Comparison of ENCODE assay signal across 11 cellular contexts in the genomic region with DNA sequence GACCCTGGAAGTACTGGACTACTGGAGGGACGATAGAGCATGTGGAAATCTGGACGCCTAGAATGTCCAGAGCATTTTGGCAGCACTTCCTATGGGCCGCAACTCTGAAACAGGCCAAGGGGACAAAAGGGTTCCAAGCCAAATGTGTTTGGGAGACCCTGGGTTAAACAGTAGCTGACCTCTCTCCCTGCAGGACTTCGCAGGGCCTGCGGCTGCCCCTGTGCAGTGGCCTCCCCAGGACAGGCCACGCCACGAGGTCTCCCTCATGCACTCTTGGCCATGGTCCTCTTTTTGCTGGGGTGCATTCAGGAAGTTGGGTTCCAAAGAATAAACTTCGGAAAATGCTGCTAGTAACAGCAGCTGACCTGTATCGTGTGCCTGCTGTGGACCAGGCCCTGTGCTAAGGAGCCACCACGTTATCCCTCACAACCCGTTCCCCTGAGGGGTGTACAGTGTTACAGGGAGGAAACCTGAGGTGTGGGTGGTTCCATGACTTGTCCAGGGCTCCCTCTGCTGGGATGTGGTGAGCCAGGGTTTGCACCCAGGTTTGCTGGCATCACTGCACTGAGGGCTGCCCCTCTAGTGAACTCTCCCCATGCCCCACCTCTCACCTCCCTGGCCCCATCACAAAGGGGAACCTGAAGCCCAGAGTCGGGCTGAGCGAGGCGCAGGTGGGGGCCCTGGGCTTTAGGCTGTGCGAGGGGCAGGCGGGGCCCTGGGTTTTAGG.
A peak's percentile ranks its signal among the peaks of the same experiment; 100 is the strongest.
DNase-seq lines count a peak whose midpoint lies in the region; ATAC-seq and TF ChIP-seq lines count a peak whose summit lies in the region.
"Had no signal": no experiment of that assay in that cellular context is flagged by ENCODE, and none has a peak within 500 bp of the region (broad histone marks: within the 10 kb centered on the region; RNA-seq: fewer than 3 reads in every experiment).

No MANE protein-coding gene starts in this region.

- POLR2A ChIA-PET in activated CD4-positive, alpha-beta memory T cell treated with anti-CD3 and anti-CD28 coated beads, Interleukin-2, amount 10 ng/mL, durations not matched to agents 7 days and 5 days (lab: Charles Lee): no interaction called here
- POLR2A ChIA-PET in activated CD4-positive, alpha-beta memory T cell treated with anti-CD3 and anti-CD28 coated beads for 36 hours (lab: Charles Lee): no interaction called here
- POLR2A ChIA-PET in RWPE1 (lab: Yijun Ruan, JAX; ENCODE audit: low non-redundant PET): no interaction called here

- no peaks in the 10 kb centered on the region for H3K4me1 Mint-ChIP-seq in activated CD4-positive, alpha-beta memory T cell treated with anti-CD3 and anti-CD28 coated beads, Interleukin-2, amount 10 ng/mL, durations not matched to agents 7 days and 5 days
- no peaks in the 10 kb centered on the region for H3K4me1 Mint-ChIP-seq in activated CD4-positive, alpha-beta memory T cell treated with anti-CD3 and anti-CD28 coated beads for 36 hours (ENCODE audit: low read depth)
- no peaks in the 10 kb centered on the region for H3K4me1 Mint-ChIP-seq in stimulated activated effector memory CD8-positive, alpha-beta T cell treated with anti-CD3 and anti-CD28 coated beads, Interleukin-12 subunit alpha, Interleukin-12 subunit beta, amount 100 ng/mL, for 72 hours

- peak; percentile 6 for DNase-seq in activated CD4-positive, alpha-beta memory T cell treated with anti-CD3 and anti-CD28 coated beads, Interleukin-2, amount 10 ng/mL, durations not matched to agents 7 days and 5 days
- DNase-seq in activated CD4-positive, alpha-beta memory T cell treated with anti-CD3 and anti-CD28 coated beads for 36 hours: no peak
- peak; percentile 40 for DNase-seq in RWPE1 (ENCODE audit: low spot score)
- DNase-seq in fibroblast of villous mesenchyme (ENCODE audit: low read depth): no peak
- peak in 1 of 2 donors; percentile 38 for DNase-seq in stimulated activated effector memory CD8-positive, alpha-beta T cell treated with anti-CD3 and anti-CD28 coated beads, Interleukin-12 subunit alpha, Interleukin-12 subunit beta, amount 100 ng/mL, for 72 hours (ENCODE audit: low spot score in 2 of 2)
- no peak for DNase-seq in NCI-H1048 (lab: John Stamatoyannopoulos, UW)
- DNase-seq in activated naive CD4-positive, alpha-beta T cell treated with Interleukin-2 at 50 U/mL for 16 hours: no peak
- DNase-seq in COR-L47 (lab: John Stamatoyannopoulos, UW): no peak
- DNase-seq: gastrocnemius medialis, occipital lobe had no signal

- H3K4me3 Mint-ChIP-seq in activated CD4-positive, alpha-beta memory T cell treated with anti-CD3 and anti-CD28 coated beads, Interleukin-2, amount 10 ng/mL, durations not matched to agents 7 days and 5 days: no peak overlapping the region
- no peak overlapping the region for H3K4me3 Mint-ChIP-seq in activated CD4-positive, alpha-beta memory T cell treated with anti-CD3 and anti-CD28 coated beads for 36 hours
- no peak overlapping the region for H3K4me3 Mint-ChIP-seq in stimulated activated effector memory CD8-positive, alpha-beta T cell treated with anti-CD3 and anti-CD28 coated beads, Interleukin-12 subunit alpha, Interleukin-12 subunit beta, amount 100 ng/mL, for 72 hours

- intact Hi-C loops in activated CD4-positive, alpha-beta memory T cell treated with anti-CD3 and anti-CD28 coated beads for 36 hours (cut with micrococcal nuclease): no loop called here

- H3K4me3 ChIP-seq in fibroblast of villous mesenchyme (ENCODE audit: low read depth, low read length): no peak overlapping the region
- H3K4me3 ChIP-seq: gastrocnemius medialis had no signal

- no peak overlapping the region for H3K27ac Mint-ChIP-seq in activated CD4-positive, alpha-beta memory T cell treated with anti-CD3 and anti-CD28 coated beads, Interleukin-2, amount 10 ng/mL, durations not matched to agents 7 days and 5 days
- no peak overlapping the region for H3K27ac Mint-ChIP-seq in activated CD4-positive, alpha-beta memory T cell treated with anti-CD3 and anti-CD28 coated beads for 36 hours
- no peak overlapping the region for H3K27ac Mint-ChIP-seq in stimulated activated effector memory CD8-positive, alpha-beta T cell treated with anti-CD3 and anti-CD28 coated beads, Interleukin-12 subunit alpha, Interleukin-12 subunit beta, amount 100 ng/mL, for 72 hours

- no peak overlapping the region for H3K27ac ChIP-seq in RWPE1
- H3K27ac ChIP-seq: HL-60 had no signal

- CTCF ChIA-PET in activated CD4-positive, alpha-beta memory T cell treated with anti-CD3 and anti-CD28 coated beads, Interleukin-2, amount 10 ng/mL, durations not matched to agents 7 days and 5 days (lab: Charles Lee): no interaction called here
- CTCF ChIA-PET in activated CD4-positive, alpha-beta memory T cell treated with anti-CD3 and anti-CD28 coated beads for 36 hours (lab: Charles Lee): no interaction called here
- CTCF ChIA-PET in RWPE1 (lab: Yijun Ruan, JAX): no interaction called here

- TF ChIP-seq CTCF in RWPE1 (conservative IDR thresholded peaks at IDR 0.05; ENCODE audit: low read depth): no peak
- TF ChIP-seq CTCF in fibroblast of villous mesenchyme (IDR thresholded peaks at IDR 0.05; ENCODE audit: insufficient read depth, low read depth, low read length): peak; percentile 46

- peak; percentile 6 for ATAC-seq in stimulated activated effector memory CD8-positive, alpha-beta T cell treated with anti-CD3 and anti-CD28 coated beads, Interleukin-12 subunit alpha, Interleukin-12 subunit beta, amount 100 ng/mL, for 72 hours
- ATAC-seq: gastrocnemius medialis had no signal

- no peaks in the 10 kb centered on the region for H3K36me3 Mint-ChIP-seq in activated CD4-positive, alpha-beta memory T cell treated with anti-CD3 and anti-CD28 coated beads, Interleukin-2, amount 10 ng/mL, durations not matched to agents 7 days and 5 days (ENCODE audit: low read depth)
- H3K36me3 Mint-ChIP-seq in activated CD4-positive, alpha-beta memory T cell treated with anti-CD3 and anti-CD28 coated beads for 36 hours: no peaks in the 10 kb centered on the region
- H3K36me3 Mint-ChIP-seq in stimulated activated effector memory CD8-positive, alpha-beta T cell treated with anti-CD3 and anti-CD28 coated beads, Interleukin-12 subunit alpha, Interleukin-12 subunit beta, amount 100 ng/mL, for 72 hours: no peaks in the 10 kb centered on the region

- H3K27me3 Mint-ChIP-seq in activated CD4-positive, alpha-beta memory T cell treated with anti-CD3 and anti-CD28 coated beads, Interleukin-2, amount 10 ng/mL, durations not matched to agents 7 days and 5 days: no peaks in the 10 kb centered on the region
- H3K27me3 Mint-ChIP-seq in activated CD4-positive, alpha-beta memory T cell treated with anti-CD3 and anti-CD28 coated beads for 36 hours: no peaks in the 10 kb centered on the region

- H3K9me3 Mint-ChIP-seq in activated CD4-positive, alpha-beta memory T cell treated with anti-CD3 and anti-CD28 coated beads, Interleukin-2, amount 10 ng/mL, durations not matched to agents 7 days and 5 days: no peaks in the 10 kb centered on the region
- H3K9me3 Mint-ChIP-seq in activated CD4-positive, alpha-beta memory T cell treated with anti-CD3 and anti-CD28 coated beads for 36 hours: no peaks in the 10 kb centered on the region
- no peaks in the 10 kb centered on the region for H3K9me3 Mint-ChIP-seq in stimulated activated effector memory CD8-positive, alpha-beta T cell treated with anti-CD3 and anti-CD28 coated beads, Interleukin-12 subunit alpha, Interleukin-12 subunit beta, amount 100 ng/mL, for 72 hours

Comparison
In these comparisons a context has a peak if more than half of its experiments do, and no peak if none do; other contexts are left out.
1. DNase-seq: peak in activated CD4-positive, alpha-beta memory T cell treated with anti-CD3 and anti-CD28 coated beads, Interleukin-2, amount 10 ng/mL, durations not matched to agents 7 days and 5 days (single experiment) and RWPE1 (single experiment); none in activated CD4-positive, alpha-beta memory T cell treated with anti-CD3 and anti-CD28 coated beads for 36 hours (single experiment), fibroblast of villous mesenchyme (single experiment), NCI-H1048 (single experiment), activated naive CD4-positive, alpha-beta T cell treated with Interleukin-2 at 50 U/mL for 16 hours (single experiment) and COR-L47 (single experiment).